Comparison of ENCODE assay signal across 27 cellular contexts in genomic region chr21:20729376-20729775, GRCh38.
DNase-seq lines count a peak whose midpoint lies in the region; ATAC-seq, FAIRE-seq and TF ChIP-seq lines count a peak whose summit lies in the region.
"Had no signal": no experiment of that assay in that cellular context is flagged by ENCODE, and none has a peak within 500 bp of the region (broad histone marks: within the 10 kb centered on the region; RNA-seq: fewer than 3 reads in every experiment).

No MANE protein-coding gene starts in this region.

- no peaks in the 10 kb centered on the region for H3K36me3 Mint-ChIP-seq in MCF 10A (ENCODE audit: insufficient read depth, unreplicated experiment)
- no peaks in the 10 kb centered on the region for H3K36me3 Mint-ChIP-seq in astrocyte (ENCODE audit: low read depth, unreplicated experiment)
- H3K36me3 Mint-ChIP-seq in type B pancreatic cell: no peaks in the 10 kb centered on the region
- H3K36me3 Mint-ChIP-seq: CD8-positive, alpha-beta T cell had no signal

- TF ChIP-seq POLR2A in breast epithelium (IDR thresholded peaks at IDR 0.05): no peak

- no peaks in the 10 kb centered on the region for H3K27me3 ChIP-seq in breast epithelium
- no peaks in the 10 kb centered on the region for H3K27me3 ChIP-seq in astrocyte (ENCODE audit: insufficient read depth, low read length)
- H3K27me3 ChIP-seq: Peyer's patch had no signal

- TF ChIP-seq CTCF in MCF 10A (IDR thresholded peaks at IDR 0.05; ENCODE audit: unreplicated experiment) (no peak), breast epithelium (IDR thresholded peaks at IDR 0.05) (no peak), astrocyte (IDR thresholded peaks at IDR 0.05; ENCODE audit: insufficient read depth, low read depth, low read length) (no peak), type B pancreatic cell (conservative IDR thresholded peaks at IDR 0.05) (no peak)

- intact Hi-C loops in MCF 10A (cut with micrococcal nuclease) (no loop called here), breast epithelium (cut with DNase I; ENCODE audit: low total_unique reads) (no loop called here)

- POLR2A ChIA-PET in MCF 10A (lab: Yijun Ruan, JAX): interaction anchor here (0.6 to 1.5 kb wide), 8 partner anchors 8 to 1744 kb away, joined by 3 to 4 read pairs (median 4); no protein-coding TSS in a partner anchor

- H3K9me3 ChIP-seq in breast epithelium: no peaks in the 10 kb centered on the region
- H3K9me3 ChIP-seq in astrocyte (ENCODE audit: insufficient read depth, low read depth, low read length): no peaks in the 10 kb centered on the region
- H3K9me3 ChIP-seq: Peyer's patch had no signal

- H3K4me1 Mint-ChIP-seq in MCF 10A (ENCODE audit: insufficient read depth, unreplicated experiment): peaks cover 23% of the 10 kb centered on the region
- peaks cover 13% of the 10 kb centered on the region for H3K4me1 Mint-ChIP-seq in astrocyte (ENCODE audit: low read depth, unreplicated experiment)
- peaks cover 17% of the 10 kb centered on the region for H3K4me1 Mint-ChIP-seq in type B pancreatic cell (ENCODE audit: unreplicated experiment)

- no peak overlapping the region for H3K4me2 ChIP-seq in astrocyte (ENCODE audit: low read length)

- BruUV-seq in MCF 10A (replicated peaks; lab: Mats Ljungman, UMichigan): no TSS peak

- H3K27ac Mint-ChIP-seq in MCF 10A (ENCODE audit: low read depth, unreplicated experiment) (peak overlapping the region; percentile 61), astrocyte (ENCODE audit: unreplicated experiment) (no peak overlapping the region), type B pancreatic cell (peak overlapping the region; percentile 76)
- H3K27ac Mint-ChIP-seq: CD8-positive, alpha-beta T cell had no signal

- no peak overlapping the region for H3K9ac ChIP-seq in astrocyte (ENCODE audit: low read length)

- CTCF ChIA-PET in MCF 10A (lab: Yijun Ruan, JAX): no interaction called here

- no peaks in the 10 kb centered on the region for H3K4me1 ChIP-seq in breast epithelium
- H3K4me1 ChIP-seq in astrocyte (ENCODE audit: insufficient read depth, low read length): no peaks in the 10 kb centered on the region
- H3K4me1 ChIP-seq: Peyer's patch had no signal

- H3K9me3 Mint-ChIP-seq in MCF 10A (ENCODE audit: unreplicated experiment) (no peaks in the 10 kb centered on the region), astrocyte (ENCODE audit: unreplicated experiment) (no peaks in the 10 kb centered on the region), type B pancreatic cell (peaks cover 3% of the 10 kb centered on the region)

- H3K4me3 Mint-ChIP-seq in MCF 10A (ENCODE audit: unreplicated experiment) (no peak overlapping the region), astrocyte (ENCODE audit: unreplicated experiment) (no peak overlapping the region), type B pancreatic cell (peak overlapping the region; percentile 30)
- H3K4me3 Mint-ChIP-seq: CD8-positive, alpha-beta T cell had no signal

- no peaks in the 10 kb centered on the region for H4K20me1 ChIP-seq in astrocyte (ENCODE audit: insufficient read depth, low read length)

- DNase-seq in MCF 10A (ENCODE audit: unreplicated experiment) (peak; percentile 81), breast epithelium (ENCODE audit: low spot score in 2 of 2) (no peak), astrocyte (ENCODE audit: low read depth) (peak; percentile 2), fibroblast of gingiva (ENCODE audit: low read depth) (peak; percentile 6), type B pancreatic cell (ENCODE audit: extremely low spot score, unreplicated experiment) (no peak), AG20443 (ENCODE audit: low spot score) (no peak), kidney tubule cell (ENCODE audit: low spot score) (no peak)
- DNase-seq: ACHN; AML-193; C1 segment of cervical spinal cord; Calu3; CD8-positive, alpha-beta T cell; DMS153; KG1; NCI-H1092 treated with DMSO at 0.1 percent for 48 hours; NCI-H146; NCI-H2029 treated with DMSO at 0.1 percent for 48 hours; NCI-H345; NCI-H774; Peyer's patch had no signal

- H3K27me3 Mint-ChIP-seq in MCF 10A (ENCODE audit: insufficient read depth, unreplicated experiment): no peaks in the 10 kb centered on the region
- no peaks in the 10 kb centered on the region for H3K27me3 Mint-ChIP-seq in astrocyte (ENCODE audit: low read depth, unreplicated experiment)
- no peaks in the 10 kb centered on the region for H3K27me3 Mint-ChIP-seq in type B pancreatic cell

- H3K79me2 ChIP-seq in astrocyte (ENCODE audit: insufficient read depth, low read length): no peaks in the 10 kb centered on the region

- H3K4me3 ChIP-seq in breast epithelium: no peak overlapping the region
- H3K4me3 ChIP-seq in astrocyte (ENCODE audit: insufficient read depth, low read depth, low read length): no peak overlapping the region
- H3K4me3 ChIP-seq: Peyer's patch, SK-N-MC had no signal

- H3K36me3 ChIP-seq in breast epithelium (no peaks in the 10 kb centered on the region), astrocyte (ENCODE audit: insufficient read depth, low read length) (no peaks in the 10 kb centered on the region)
- H3K36me3 ChIP-seq: Peyer's patch had no signal

- H3K27ac ChIP-seq in breast epithelium (no peak overlapping the region), astrocyte (ENCODE audit: low read depth, low read length) (no peak overlapping the region)
- H3K27ac ChIP-seq: 22Rv1, Peyer's patch, SK-N-MC had no signal

- H2AFZ ChIP-seq in astrocyte (ENCODE audit: low read depth, low read length): no peak overlapping the region

- no peak for FAIRE-seq in astrocyte (lab: Jason Lieb, UNC)
- FAIRE-seq: G401.6, H54, HTR-8/SVneo had no signal

- ATAC-seq in SK-N-SH treated with all-trans-retinoic acid at 6 μM for 48 hours: no peak
- ATAC-seq: CD8-positive, alpha-beta T cell; Right ventricle myocardium inferior had no signal

TF ChIP-seq in SK-N-SH treated with all-trans-retinoic acid at 6 μM for 48 hours, 23 proteins besides CTCF, POLR2A, EP300 and RAD21:
- TF ChIP-seq PATZ1 (CRISPR knock-in tag; IDR thresholded peaks at IDR 0.05; ENCODE audit: borderline replicate concordance) (no peak), TOX (CRISPR knock-in tag; IDR thresholded peaks at IDR 0.05; ENCODE audit: borderline replicate concordance) (no peak), SNAI2 (CRISPR knock-in tag; IDR thresholded peaks at IDR 0.05) (no peak), CSDC2 (CRISPR knock-in tag; IDR thresholded peaks at IDR 0.05) (no peak), ARNTL (CRISPR knock-in tag; IDR thresholded peaks at IDR 0.05; ENCODE audit: borderline replicate concordance, low read depth) (no peak), RARB (CRISPR knock-in tag; IDR thresholded peaks at IDR 0.05) (no peak), TCF4 (CRISPR knock-in tag; IDR thresholded peaks at IDR 0.05; ENCODE audit: borderline replicate concordance) (no peak), ZNF8 (CRISPR knock-in tag; IDR thresholded peaks at IDR 0.05) (no peak), ISL1 (CRISPR knock-in tag; IDR thresholded peaks at IDR 0.05) (no peak), ESRRG (CRISPR knock-in tag; IDR thresholded peaks at IDR 0.05) (no peak), ZFP3 (CRISPR knock-in tag; IDR thresholded peaks at IDR 0.05) (no peak), POU6F1 (CRISPR knock-in tag; IDR thresholded peaks at IDR 0.05; ENCODE audit: borderline replicate concordance, low read depth) (no peak)

Comparison
In these comparisons a context has a peak if more than half of its experiments do, and no peak if none do; other contexts are left out.
1. DNase-seq: peak in MCF 10A (single experiment), astrocyte (single experiment) and fibroblast of gingiva (single experiment); none in breast epithelium (0 of 2), type B pancreatic cell (single experiment), AG20443 (single experiment) and kidney tubule cell (single experiment).